ENCODE assay signal across 8 cellular contexts in genomic region chr2:30115141-30115980, GRCh38. TPM values are rescaled to one million over a fixed set of nuclear protein-coding genes. Genes with fewer than 3 reads are reported as not detected.
DNase-seq lines count a peak whose midpoint lies in the region; ATAC-seq and TF ChIP-seq lines count a peak whose summit lies in the region.

No MANE protein-coding gene starts in this region.

- H3K9me3 ChIP-seq in PC-3 (ENCODE audit: low read length) = no peaks in the 10 kb centered on the region
- H3K9me3 ChIP-seq in neutrophil = no peaks in the 10 kb centered on the region
- no peaks in the 10 kb centered on the region for H3K9me3 ChIP-seq in testis

- H3K27me3 ChIP-seq in PC-3 (ENCODE audit: low read length) (no peaks in the 10 kb centered on the region), neutrophil (no peaks in the 10 kb centered on the region), testis (no peaks in the 10 kb centered on the region)

- TF ChIP-seq CTCF in PC-3 (conservative IDR thresholded peaks at IDR 0.05; ENCODE audit: low read depth, low read length) (peak; percentile 96), fibroblast of villous mesenchyme (IDR thresholded peaks at IDR 0.05; ENCODE audit: insufficient read depth, low read depth, low read length) (peak; percentile 99), neutrophil (IDR thresholded peaks at IDR 0.05) (peak; percentile 85), testis (IDR thresholded peaks at IDR 0.05) (peak; percentile 85 to 94 (median 92))

- peaks cover 33% of the 10 kb centered on the region for H3K4me1 ChIP-seq in PC-3 (ENCODE audit: insufficient read depth, low read length)
- peaks cover 0 to 4% of the 10 kb centered on the region in 2 experiments for H3K4me1 ChIP-seq in neutrophil (ENCODE audit: control insufficient read depth in 1 of 2, insufficient read depth in 1 of 2, low read depth in 1 of 2, low read length in 1 of 2)
- H3K4me1 ChIP-seq in testis = no peaks in the 10 kb centered on the region

- POLR2A ChIA-PET in PC-3 (lab: Charles Lee; ENCODE audit: unreplicated experiment) = interaction anchor here (0.5 kb wide), 1 partner anchor 44 kb away, joined by 3 read pairs; no protein-coding TSS in a partner anchor

- H3K4me1 Mint-ChIP-seq in activated T-helper 2 cell treated with anti-CD3 and anti-CD28 coated beads, Interferon-gamma antibody, Interleukin-2, Interleukin-4, amounts not matched to agents 10 μg/mL and 5 μg/mL and 100 μg/mL, durations not matched to agents 14 hours and 24 hours and 36 hours (ENCODE audit: low read depth) = peaks cover 3% of the 10 kb centered on the region

- H3K9me3 Mint-ChIP-seq in activated T-helper 2 cell treated with anti-CD3 and anti-CD28 coated beads, Interferon-gamma antibody, Interleukin-2, Interleukin-4, amounts not matched to agents 10 μg/mL and 5 μg/mL and 100 μg/mL, durations not matched to agents 14 hours and 24 hours and 36 hours = no peaks in the 10 kb centered on the region

- TF ChIP-seq POLR2A in testis (IDR thresholded peaks at IDR 0.05) = no peak

- H3K9ac ChIP-seq in PC-3 (ENCODE audit: low read length) = no peak overlapping the region; the same call in 1 of the 2 replicates

- BruUV-seq in PC-3 (replicated peaks; lab: Mats Ljungman, UMichigan) = no TSS peak

- ATAC-seq in PC-3 (peak; percentile 56), GM19397 (IDR thresholded peaks at IDR 0.05; ENCODE audit: unreplicated experiment) (no peak)

- H3K27ac Mint-ChIP-seq in activated T-helper 2 cell treated with anti-CD3 and anti-CD28 coated beads, Interferon-gamma antibody, Interleukin-2, Interleukin-4, amounts not matched to agents 10 μg/mL and 5 μg/mL and 100 μg/mL, durations not matched to agents 14 hours and 24 hours and 36 hours = no peak overlapping the region

- H3K36me3 ChIP-seq in PC-3 (ENCODE audit: low read depth, low read length) (no peaks in the 10 kb centered on the region), neutrophil (no peaks in the 10 kb centered on the region), testis (ENCODE audit: low read depth, missing control alignments) (no peaks in the 10 kb centered on the region)

- H3K27me3 Mint-ChIP-seq in activated T-helper 2 cell treated with anti-CD3 and anti-CD28 coated beads, Interferon-gamma antibody, Interleukin-2, Interleukin-4, amounts not matched to agents 10 μg/mL and 5 μg/mL and 100 μg/mL, durations not matched to agents 14 hours and 24 hours and 36 hours (ENCODE audit: low read depth) = peaks cover 9% of the 10 kb centered on the region

- H3K79me2 ChIP-seq in PC-3 (ENCODE audit: low read length) = no peaks in the 10 kb centered on the region

- 49 to 52% methylated on average over 19 of the region's 19 CpGs for WGBS in testis, 2 donors

- intact Hi-C loops in PC-3 (cut with micrococcal nuclease) = loop anchor here (1.0 kb wide), 2 partner anchors 24 to 192 kb away; no protein-coding TSS in a partner anchor
- intact Hi-C loops in activated T-helper 2 cell treated with anti-CD3 and anti-CD28 coated beads, Interferon-gamma antibody, Interleukin-2, Interleukin-4, amounts not matched to agents 10 μg/mL and 5 μg/mL and 100 μg/mL, durations not matched to agents 14 hours and 24 hours and 36 hours (cut with micrococcal nuclease) = loop anchor here (1.0 kb wide), 1 partner anchor 25 kb away; no protein-coding TSS in a partner anchor
- intact Hi-C loops in testis (cut with DNase I; ENCODE audit: low total_unique reads) = no loop called here

- no peaks in the 10 kb centered on the region for H3K9me2 ChIP-seq in PC-3 (replicated peaks; ENCODE audit: low read length)

- H3K36me3 Mint-ChIP-seq in activated T-helper 2 cell treated with anti-CD3 and anti-CD28 coated beads, Interferon-gamma antibody, Interleukin-2, Interleukin-4, amounts not matched to agents 10 μg/mL and 5 μg/mL and 100 μg/mL, durations not matched to agents 14 hours and 24 hours and 36 hours (ENCODE audit: low read depth) = no peaks in the 10 kb centered on the region

- no peak overlapping the region for H3K4me3 Mint-ChIP-seq in activated T-helper 2 cell treated with anti-CD3 and anti-CD28 coated beads, Interferon-gamma antibody, Interleukin-2, Interleukin-4, amounts not matched to agents 10 μg/mL and 5 μg/mL and 100 μg/mL, durations not matched to agents 14 hours and 24 hours and 36 hours (ENCODE audit: low read depth)

- H3K27ac ChIP-seq in PC-3 (ENCODE audit: low read length) = peak overlapping the region; percentile 11; the same call in 1 of the 2 replicates
- H3K27ac ChIP-seq in neutrophil = no peak overlapping the region
- H3K27ac ChIP-seq in testis = no peak overlapping the region

- H3F3A ChIP-seq in PC-3 (ENCODE audit: low read length, unreplicated experiment) = peaks cover 7% of the 10 kb centered on the region

- CTCF ChIA-PET in PC-3 (lab: Charles Lee) = interaction anchor here (0.6 to 1.0 kb wide), 4 partner anchors 25 to 801 kb away, joined by 3 to 6 read pairs (median 3); no protein-coding TSS in a partner anchor

- H3K4me3 ChIP-seq in Jurkat, Clone E6-1 (ENCODE audit: low read length) = no peak overlapping the region
- no peak overlapping the region for H3K4me3 ChIP-seq in PC-3 (ENCODE audit: low read length)
- H3K4me3 ChIP-seq in fibroblast of villous mesenchyme (ENCODE audit: low read depth, low read length) = no peak overlapping the region
- no peak overlapping the region for H3K4me3 ChIP-seq in neutrophil (ENCODE audit: low read depth in 1 of 2, low read length in 1 of 2)
- no peak overlapping the region for H3K4me3 ChIP-seq in testis

- H3K4me2 ChIP-seq in PC-3 (ENCODE audit: low read length) = peak overlapping the region; percentile 44

- peak overlapping the region; percentile 39 for H2AFZ ChIP-seq in PC-3 (ENCODE audit: low read length)

- H4K20me1 ChIP-seq in PC-3 (ENCODE audit: low read length) = no peaks in the 10 kb centered on the region

- DNase-seq in EL (peak; percentile 88), PC-3 (peak; percentile 88), fibroblast of villous mesenchyme (ENCODE audit: low read depth) (peak; percentile 81), testis (peak; percentile 92)
- peak; percentile 10 for DNase-seq in Jurkat, Clone E6-1 (ENCODE audit: low read depth, low spot score)
- peak; percentile 38 for DNase-seq in activated T-helper 2 cell treated with anti-CD3 and anti-CD28 coated beads, Interferon-gamma antibody, Interleukin-2, Interleukin-4, amounts not matched to agents 10 μg/mL and 5 μg/mL and 100 μg/mL, durations not matched to agents 14 hours and 24 hours and 36 hours (ENCODE audit: low spot score)

RNA-seq across cellular contexts. Expression of gene YPEL5, which starts 31.4 kb away (rescaled TPM):
- polyA plus RNA-seq in Jurkat, Clone E6-1 (2012; ENCODE audit: insufficient read depth, insufficient read length) = 14.1 TPM
- total RNA-seq in PC-3 (2014; rRNA removed) = 29.9 TPM in 2 replicates
- total RNA-seq in activated T-helper 2 cell treated with anti-CD3 and anti-CD28 coated beads, Interferon-gamma antibody, Interleukin-2, Interleukin-4, amounts not matched to agents 10 μg/mL and 5 μg/mL and 100 μg/mL, durations not matched to agents 14 hours and 24 hours and 36 hours = 24.1 and 27.8 TPM in 2 replicates
- 61.2 and 66.1 TPM in 2 replicates for total RNA-seq in fibroblast of villous mesenchyme
- 100 to 1,000 TPM; 131 to 181 TPM for total RNA-seq in testis
- polyA plus RNA-seq in testis (ENCODE audit: insufficient read depth, low read depth, low replicate concordance) = 189 TPM

Comparison
In these comparisons a context has a peak if more than half of its experiments do, and no peak if none do; other contexts are left out.
1. DNase-seq: peak in every context shown above with its lines; median percentile 92 in testis; 88 in EL; 88 in PC-3; 81 in fibroblast of villous mesenchyme; 38 in activated T-helper 2 cell treated with anti-CD3 and anti-CD28 coated beads, Interferon-gamma antibody, Interleukin-2, Interleukin-4, amounts not matched to agents 10 μg/mL and 5 μg/mL and 100 μg/mL, durations not matched to agents 14 hours and 24 hours and 36 hours; 10 in Jurkat, Clone E6-1.